In genomic region chr6:75204222-75204958, GRCh38 we compare ENCODE assay signal across 8 cellular contexts. TPM values are rescaled to one million over a fixed set of nuclear protein-coding genes. Genes with fewer than 3 reads are reported as not detected.
DNase-seq lines count a peak whose midpoint lies in the region; ATAC-seq and TF ChIP-seq lines count a peak whose summit lies in the region.

No MANE protein-coding gene starts in this region.

- peaks cover 53% of the 10 kb centered on the region for H3K4me1 Mint-ChIP-seq in activated CD4-positive, alpha-beta memory T cell treated with anti-CD3 and anti-CD28 coated beads, Interleukin-2, amount 10 ng/mL, durations not matched to agents 7 days and 5 days

- H3K9me3 ChIP-seq in A673 (ENCODE audit: low read depth, low read length, poor library complexity, severe bottlenecking) (no peaks in the 10 kb centered on the region), mucosa of descending colon (no peaks in the 10 kb centered on the region), thyroid gland (no peaks in the 10 kb centered on the region)

- WGBS in thyroid gland, 2 donors: 3 to 4% methylated on average over 34 to 35 of the region's 35 CpGs

- peak; percentile 85 for TF ChIP-seq CTCF in A673 (conservative IDR thresholded peaks at IDR 0.05; ENCODE audit: low read depth, low read length)
- TF ChIP-seq CTCF in GM12873 (IDR thresholded peaks at IDR 0.05; ENCODE audit: insufficient read depth, low read depth, low read length, missing control alignments): peak; percentile 74
- TF ChIP-seq CTCF in mucosa of descending colon (IDR thresholded peaks at IDR 0.05): peak; percentile 26
- TF ChIP-seq CTCF in thyroid gland (IDR thresholded peaks at IDR 0.05): peak; percentile 49 to 84 (median 69)

- H3K4me1 ChIP-seq in A673 (ENCODE audit: insufficient read depth, low read length, poor library complexity, severe bottlenecking) (peaks cover 18% of the 10 kb centered on the region), mucosa of descending colon (ENCODE audit: low read depth) (peaks cover 18% of the 10 kb centered on the region), thyroid gland (peaks cover 28 to 54% of the 10 kb centered on the region in 2 donors)

- H3K36me3 ChIP-seq in A673 (ENCODE audit: insufficient read depth, low read length, poor library complexity, severe bottlenecking): no peaks in the 10 kb centered on the region
- no peaks in the 10 kb centered on the region for H3K36me3 ChIP-seq in mucosa of descending colon (ENCODE audit: low read depth)
- H3K36me3 ChIP-seq in thyroid gland: no peaks in the 10 kb centered on the region

- POLR2A ChIA-PET in A673 (lab: Charles Lee; ENCODE audit: low non-redundant PET): no interaction called here
- POLR2A ChIA-PET in activated CD4-positive, alpha-beta memory T cell treated with anti-CD3 and anti-CD28 coated beads, Interleukin-2, amount 10 ng/mL, durations not matched to agents 7 days and 5 days (lab: Charles Lee): no interaction called here

- BruUV-seq in A673 (replicated peaks; lab: Mats Ljungman, UMichigan): TSS peak; percentile 37

- DNase-seq in A673 (ENCODE audit: low spot score): peak; percentile 90
- peak; percentile 53 for DNase-seq in NCI-H2107 treated with DMSO at 0.1 percent for 48 hours (lab: John Stamatoyannopoulos, UW; ENCODE audit: unreplicated experiment)
- peak; percentile 49 for DNase-seq in activated CD4-positive, alpha-beta memory T cell treated with anti-CD3 and anti-CD28 coated beads, Interleukin-2, amount 10 ng/mL, durations not matched to agents 7 days and 5 days
- peak; percentile 92 for DNase-seq in fibroblast of gingiva (ENCODE audit: low read depth)
- DNase-seq in mucosa of descending colon: peak; percentile 60 to 66 (median 66)
- peak; percentile 70 to 82 for DNase-seq in thyroid gland

- no peaks in the 10 kb centered on the region for H3K9me3 Mint-ChIP-seq in activated CD4-positive, alpha-beta memory T cell treated with anti-CD3 and anti-CD28 coated beads, Interleukin-2, amount 10 ng/mL, durations not matched to agents 7 days and 5 days

- H3K27ac Mint-ChIP-seq in activated CD4-positive, alpha-beta memory T cell treated with anti-CD3 and anti-CD28 coated beads, Interleukin-2, amount 10 ng/mL, durations not matched to agents 7 days and 5 days: no peak overlapping the region

- peaks cover 4% of the 10 kb centered on the region for H3K36me3 Mint-ChIP-seq in activated CD4-positive, alpha-beta memory T cell treated with anti-CD3 and anti-CD28 coated beads, Interleukin-2, amount 10 ng/mL, durations not matched to agents 7 days and 5 days (ENCODE audit: low read depth)

- no peak for TF ChIP-seq POLR2A in thyroid gland (IDR thresholded peaks at IDR 0.05)

- intact Hi-C loops in A673 (cut with micrococcal nuclease; ENCODE audit: unreplicated experiment) (loop anchor here (1.0 to 10.0 kb wide), 6 partner anchors 267 to 1007 kb away; no protein-coding TSS in a partner anchor), mucosa of descending colon (cut with DNase I, micrococcal nuclease) (loop anchor here (10.0 kb wide), 2 partner anchors 1110 to 1240 kb away; no protein-coding TSS in a partner anchor), thyroid gland (cut with DNase I) (no loop called here)

- H3K27ac ChIP-seq in A673 (ENCODE audit: low read depth, low read length, poor library complexity, severe bottlenecking) (no peak overlapping the region), thyroid gland (peak overlapping the region in 2 of 3 donors; percentile 60 to 67)

- H3K27me3 ChIP-seq in A673 (replicated peaks; ENCODE audit: insufficient read depth, low read depth, low read length, poor library complexity) (peaks cover 22% of the 10 kb centered on the region), thyroid gland (no peaks in the 10 kb centered on the region)

- peaks cover 82% of the 10 kb centered on the region for H3K27me3 Mint-ChIP-seq in activated CD4-positive, alpha-beta memory T cell treated with anti-CD3 and anti-CD28 coated beads, Interleukin-2, amount 10 ng/mL, durations not matched to agents 7 days and 5 days

- no peak overlapping the region for H3K4me3 Mint-ChIP-seq in activated CD4-positive, alpha-beta memory T cell treated with anti-CD3 and anti-CD28 coated beads, Interleukin-2, amount 10 ng/mL, durations not matched to agents 7 days and 5 days

- ATAC-seq in mucosa of descending colon (peak; percentile 9), HG03342 (IDR thresholded peaks at IDR 0.05; ENCODE audit: unreplicated experiment) (no peak)

- CTCF ChIA-PET in A673 (lab: Charles Lee): interaction anchor here (1.2 to 2.5 kb wide), 5 partner anchors 264 to 1466 kb away, joined by 4 to 6 read pairs (median 6); no protein-coding TSS in a partner anchor
- CTCF ChIA-PET in activated CD4-positive, alpha-beta memory T cell treated with anti-CD3 and anti-CD28 coated beads, Interleukin-2, amount 10 ng/mL, durations not matched to agents 7 days and 5 days (lab: Charles Lee): interaction anchor here (0.7 to 3.3 kb wide), 11 partner anchors 23 to 1471 kb away, joined by 3 to 12 read pairs (median 3); partner anchors contain the start of gene COX7A2

- peak overlapping the region; percentile 53 for H3K4me3 ChIP-seq in A673 (ENCODE audit: low read depth, low read length, poor library complexity, severe bottlenecking)
- no peak overlapping the region for H3K4me3 ChIP-seq in mucosa of descending colon
- H3K4me3 ChIP-seq in thyroid gland (replicated peaks in 1 of 3): peak overlapping the region in 1 of 3 donors; percentile 41

RNA-seq across cellular contexts. Expression of gene COL12A1, which starts 1.5 kb away (rescaled TPM):
- total RNA-seq in A673 (2021): 9.3 and 9.5 TPM in 2 replicates
- total RNA-seq in activated CD4-positive, alpha-beta memory T cell treated with anti-CD3 and anti-CD28 coated beads, Interleukin-2, amount 10 ng/mL, durations not matched to agents 7 days and 5 days: not detected
- 10 to 100 TPM in 2 of 3 donors, 1 to 10 TPM in 1; 6.1 to 80.9 (median 15.7) TPM for total RNA-seq in mucosa of descending colon
- 10 to 100 TPM; 17.2 to 52.9 (median 27.0) TPM for total RNA-seq in thyroid gland

RNA-seq across cellular contexts. Expression of gene COX7A2, which starts 39.2 kb away (rescaled TPM):
- total RNA-seq in A673 (2021) (442 and 451 TPM in 2 replicates), mucosa of descending colon (100 to 1,000 TPM; 493 to 721 (median 652) TPM), thyroid gland (100 to 1,000 TPM; 136 to 578 (median 341) TPM)
- total RNA-seq in activated CD4-positive, alpha-beta memory T cell treated with anti-CD3 and anti-CD28 coated beads, Interleukin-2, amount 10 ng/mL, durations not matched to agents 7 days and 5 days: 100 to 1,000 TPM; 469 to 471 TPM

Comparison
In these comparisons a context has a peak if more than half of its experiments do, and no peak if none do; other contexts are left out.
1. CTCF ChIP-seq: peak in every context shown above with its lines; median percentile 85 in A673; 74 in GM12873; 69 in thyroid gland; 26 in mucosa of descending colon.
2. RNA of gene COL12A1, which starts 1.5 kb away (total RNA-seq): 17.2 to 52.9 TPM in thyroid gland, 6.1 to 80.9 TPM in mucosa of descending colon and 9.3 to 9.5 TPM in A673; not detected in activated CD4-positive, alpha-beta memory T cell treated with anti-CD3 and anti-CD28 coated beads, Interleukin-2, amount 10 ng/mL, durations not matched to agents 7 days and 5 days; every median in the first group is over 4 times any median in the second.
3. Peak in every context shown above with its lines, with median percentiles within 50 percentile points of each other: DNase-seq.